ENCODE assay signal across 21 cellular contexts in the genomic region with DNA sequence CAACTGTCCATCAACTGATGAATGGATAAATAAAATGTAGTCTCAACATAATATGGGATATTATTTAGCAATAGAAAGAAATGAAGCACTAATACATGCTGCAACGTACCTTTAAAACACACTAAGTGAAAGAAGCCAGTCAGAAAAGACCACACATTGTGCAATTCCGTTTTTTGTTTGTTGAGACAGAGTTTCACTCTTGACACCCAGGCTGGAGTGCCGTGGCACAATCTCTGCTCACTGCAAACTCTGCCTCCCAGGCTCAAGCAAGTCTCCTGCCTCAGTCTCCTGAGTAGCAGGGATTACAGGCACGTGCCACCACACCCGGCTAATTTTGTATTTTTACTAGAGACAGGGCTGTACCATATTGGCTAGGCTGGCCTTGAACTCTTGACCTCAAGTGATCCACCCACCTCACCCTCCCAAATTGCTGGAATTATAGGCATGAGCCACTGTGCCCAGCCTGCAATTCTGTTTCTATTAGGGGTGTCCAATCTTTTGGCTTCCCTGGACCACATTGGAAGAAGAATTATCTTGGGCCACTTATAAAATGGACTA. TPM values are rescaled to one million over a fixed set of nuclear protein-coding genes. Genes with fewer than 3 reads are reported as not detected.
"Had no signal": no experiment of that assay in that cellular context is flagged by ENCODE, and none has a peak within 500 bp of the region (broad histone marks: within the 10 kb centered on the region; RNA-seq: fewer than 3 reads in every experiment).

No MANE protein-coding gene starts in this region.

- H3K9me3 ChIP-seq: psoas muscle, suprapubic skin had no signal

- H3K27ac Mint-ChIP-seq: activated CD4-positive, alpha-beta T cell treated with anti-CD3 and anti-CD28 coated beads for 36 hours; activated naive CD4-positive, alpha-beta T cell treated with anti-CD3 and anti-CD28 coated beads, Interleukin-2, amount 50 U/mL, for 24 hours; naive thymus-derived CD4-positive, alpha-beta T cell; neural progenitor cell; stimulated activated naive CD8-positive, alpha-beta T cell treated with anti-CD3 and anti-CD28 coated beads, Interleukin-15, amount 100 ng/mL, for 72 hours had no signal

- H2AFZ ChIP-seq: neural progenitor cell had no signal

- H3K9me3 Mint-ChIP-seq: activated naive CD4-positive, alpha-beta T cell treated with anti-CD3 and anti-CD28 coated beads, Interleukin-2, amount 50 U/mL, for 24 hours; stimulated activated naive CD8-positive, alpha-beta T cell treated with anti-CD3 and anti-CD28 coated beads, Interleukin-15, amount 100 ng/mL, for 72 hours had no signal

- H3K27ac ChIP-seq: ascending aorta, gastroesophageal sphincter, heart left ventricle, neural progenitor cell, psoas muscle, suprapubic skin had no signal

- H3K4me1 ChIP-seq: ascending aorta, gastroesophageal sphincter, heart left ventricle, psoas muscle, suprapubic skin had no signal

- DNase-seq: activated CD4-positive, alpha-beta T cell treated with anti-CD3 and anti-CD28 coated beads for 36 hours; activated CD4-positive, alpha-beta T cell treated with anti-CD3 and anti-CD28 coated beads, Interleukin-2, amount 50 U/mL, for 48 hours; activated gamma-delta T cell; effector CD4-positive, alpha-beta T cell; heart left ventricle; kidney; mesenchymal stem cell; naive thymus-derived CD4-positive, alpha-beta T cell; psoas muscle; right cardiac atrium; stimulated activated CD4-positive, alpha-beta T cell treated with anti-CD3 and anti-CD28 coated beads, Interleukin-4, amount 100 ng/mL, for 1 hour; stimulated activated naive CD8-positive, alpha-beta T cell treated with anti-CD3 and anti-CD28 coated beads, Interleukin-15, amount 100 ng/mL, for 72 hours; trophoblast cell had no signal

- H3K4me2 ChIP-seq: neural progenitor cell, smooth muscle cell had no signal

- H3K27me3 ChIP-seq: ascending aorta, neural progenitor cell, suprapubic skin had no signal

- H3K4me3 Mint-ChIP-seq: activated CD4-positive, alpha-beta T cell treated with anti-CD3 and anti-CD28 coated beads for 36 hours; activated naive CD4-positive, alpha-beta T cell treated with anti-CD3 and anti-CD28 coated beads, Interleukin-2, amount 50 U/mL, for 24 hours; naive thymus-derived CD4-positive, alpha-beta T cell; neural progenitor cell; stimulated activated naive CD8-positive, alpha-beta T cell treated with anti-CD3 and anti-CD28 coated beads, Interleukin-15, amount 100 ng/mL, for 72 hours had no signal

- H3K9ac ChIP-seq: neural progenitor cell had no signal

- H3K36me3 Mint-ChIP-seq: activated naive CD4-positive, alpha-beta T cell treated with anti-CD3 and anti-CD28 coated beads, Interleukin-2, amount 50 U/mL, for 24 hours; naive thymus-derived CD4-positive, alpha-beta T cell; neural progenitor cell had no signal

- H3K4me3 ChIP-seq: ascending aorta, gastroesophageal sphincter, heart left ventricle, neural progenitor cell, psoas muscle, smooth muscle cell, suprapubic skin had no signal

- H3K4me1 Mint-ChIP-seq: activated CD4-positive, alpha-beta T cell treated with anti-CD3 and anti-CD28 coated beads for 36 hours; activated naive CD4-positive, alpha-beta T cell treated with anti-CD3 and anti-CD28 coated beads, Interleukin-2, amount 50 U/mL, for 24 hours; naive thymus-derived CD4-positive, alpha-beta T cell; neural progenitor cell; stimulated activated naive CD8-positive, alpha-beta T cell treated with anti-CD3 and anti-CD28 coated beads, Interleukin-15, amount 100 ng/mL, for 72 hours had no signal

- H3K36me3 ChIP-seq: ascending aorta, gastroesophageal sphincter, heart left ventricle, neural progenitor cell, suprapubic skin had no signal

- ATAC-seq: activated CD4-positive, alpha-beta T cell treated with anti-CD3 and anti-CD28 coated beads for 36 hours; esophagus mucosa; gastroesophageal sphincter; heart left ventricle; naive thymus-derived CD4-positive, alpha-beta T cell; psoas muscle; right cardiac atrium; stimulated activated naive CD8-positive, alpha-beta T cell treated with anti-CD3 and anti-CD28 coated beads, Interleukin-15, amount 100 ng/mL, for 72 hours had no signal

RNA-seq across cellular contexts. Expression of a gene that starts 40.1 kb away (rescaled TPM):
- total RNA-seq: activated CD4-positive, alpha-beta T cell treated with anti-CD3 and anti-CD28 coated beads for 36 hours; naive thymus-derived CD4-positive, alpha-beta T cell; osteoblast; smooth muscle cell had no signal
- polyA plus RNA-seq: naive thymus-derived CD4-positive, alpha-beta T cell; smooth muscle cell had no signal
